27 cellular contexts compared by ENCODE assay signal in genomic region chr13:23988546-23989122, GRCh38.
"Had no signal": no experiment of that assay in that cellular context is flagged by ENCODE, and none has a peak within 500 bp of the region (broad histone marks: within the 10 kb centered on the region; RNA-seq: fewer than 3 reads in every experiment).

No MANE protein-coding gene starts in this region.

- H3K36me3 Mint-ChIP-seq: activated CD4-positive, alpha-beta memory T cell treated with anti-CD3 and anti-CD28 coated beads for 36 hours; activated naive CD4-positive, alpha-beta T cell treated with anti-CD3 and anti-CD28 coated beads, Interleukin-2, amount 50 U/mL, for 72 hours; natural killer cell; WTC11 had no signal

- H3K27ac Mint-ChIP-seq: activated CD4-positive, alpha-beta memory T cell treated with anti-CD3 and anti-CD28 coated beads for 36 hours; activated naive CD4-positive, alpha-beta T cell treated with anti-CD3 and anti-CD28 coated beads, Interleukin-2, amount 50 U/mL, for 72 hours; activated T-helper 1 cell treated with anti-CD3 and anti-CD28 coated beads, Interleukin-12 subunit alpha, Interleukin-12 subunit beta, Interleukin-2, Interleukin-4 antibody, amounts not matched to agents 30 ng/mL and 10 ng/mL and 1 ng/mL, durations not matched to agents 14 hours and 24 hours and 36 hours; immature natural killer cell; natural killer cell; T-helper 2 cell treated with Interferon-gamma antibody and Interleukin-4, amounts not matched to agents 5 μg/mL and 100 μg/mL, for 36 hours; WTC11 had no signal

- H3K36me3 ChIP-seq: adrenal gland, gastroesophageal sphincter, heart right ventricle, prostate gland, right atrium auricular region had no signal

- H3K4me1 Mint-ChIP-seq: immature natural killer cell, natural killer cell, WTC11 had no signal

- H3K27me3 ChIP-seq: adrenal gland, gastroesophageal sphincter, heart right ventricle, right atrium auricular region had no signal

- DNase-seq: activated CD4-positive, alpha-beta memory T cell treated with anti-CD3 and anti-CD28 coated beads for 36 hours; activated CD4-positive, alpha-beta T cell treated with anti-CD3 and anti-CD28 coated beads for 4 hours; activated gamma-delta T cell treated with Interleukin-2 at 50 U/mL for 16 hours; activated T-cell treated with anti-CD3 and anti-CD28 coated beads for 4 hours; adrenal gland; heart right ventricle; immature natural killer cell; kidney glomerular epithelial cell; mesenchymal stem cell; natural killer cell; nucleus accumbens; SK-N-SH; stimulated activated CD4-positive, alpha-beta T cell treated with anti-CD3 and anti-CD28 coated beads, Interleukin-12 subunit alpha, Interleukin-12 subunit beta, amount 100 ng/mL, for 4 hours; stimulated activated CD4-positive, alpha-beta T cell treated with anti-CD3 and anti-CD28 coated beads, Interleukin-1b, Interleukin-23, amount 100 ng/mL, for 48 hours; stimulated activated CD8-positive, alpha-beta memory T cell treated with anti-CD3 and anti-CD28 coated beads, Interleukin-4, amount 100 ng/mL, for 48 hours; stimulated activated naive CD4-positive, alpha-beta T cell; trophoblast cell had no signal

- H3K4me3 ChIP-seq: adrenal gland, gastroesophageal sphincter, heart right ventricle, prostate gland, right atrium auricular region had no signal

- H3K9me3 ChIP-seq: adrenal gland, gastroesophageal sphincter, heart right ventricle, prostate gland, right atrium auricular region, SK-N-SH had no signal

- FAIRE-seq: colon, TTC549 had no signal

- H3K4me3 Mint-ChIP-seq: activated CD4-positive, alpha-beta memory T cell treated with anti-CD3 and anti-CD28 coated beads for 36 hours; activated T-helper 1 cell treated with anti-CD3 and anti-CD28 coated beads, Interleukin-12 subunit alpha, Interleukin-12 subunit beta, Interleukin-2, Interleukin-4 antibody, amounts not matched to agents 30 ng/mL and 10 ng/mL and 1 ng/mL, durations not matched to agents 14 hours and 24 hours and 36 hours; immature natural killer cell; natural killer cell; T-helper 2 cell treated with Interferon-gamma antibody and Interleukin-4, amounts not matched to agents 5 μg/mL and 100 μg/mL, for 36 hours; WTC11 had no signal

- H3K27ac ChIP-seq: adrenal gland, gastroesophageal sphincter, heart right ventricle, right atrium auricular region had no signal

- H3K4me1 ChIP-seq: adrenal gland, right atrium auricular region had no signal

- H3K9me3 Mint-ChIP-seq: activated CD4-positive, alpha-beta memory T cell treated with anti-CD3 and anti-CD28 coated beads for 36 hours; activated naive CD4-positive, alpha-beta T cell treated with anti-CD3 and anti-CD28 coated beads, Interleukin-2, amount 50 U/mL, for 72 hours; activated T-helper 1 cell treated with anti-CD3 and anti-CD28 coated beads, Interleukin-12 subunit alpha, Interleukin-12 subunit beta, Interleukin-2, Interleukin-4 antibody, amounts not matched to agents 30 ng/mL and 10 ng/mL and 1 ng/mL, durations not matched to agents 14 hours and 24 hours and 36 hours; immature natural killer cell; natural killer cell; T-helper 2 cell treated with Interferon-gamma antibody and Interleukin-4, amounts not matched to agents 5 μg/mL and 100 μg/mL, for 36 hours; WTC11 had no signal

- ATAC-seq: activated naive CD4-positive, alpha-beta T cell treated with anti-CD3 and anti-CD28 coated beads, Interleukin-2, amount 50 U/mL, for 72 hours; esophagus mucosa; gastroesophageal sphincter; heart right ventricle; natural killer cell; WTC11 had no signal
